Comparison of ENCODE assay signal across 8 cellular contexts in genomic region chrX:132490086-132490419, GRCh38.
A peak's percentile ranks its signal among the peaks of the same experiment; 100 is the strongest.
DNase-seq lines count a peak whose midpoint lies in the region; ATAC-seq and TF ChIP-seq lines count a peak whose summit lies in the region.

No MANE protein-coding gene starts in this region.

- peak overlapping the region; percentile 92 for H3K4me3 Mint-ChIP-seq in nephron progenitor cell

- ATAC-seq in GM21717 (IDR thresholded peaks at IDR 0.05; ENCODE audit: unreplicated experiment): peak; percentile 12

- peaks cover 47% of the 10 kb centered on the region for H3K4me1 Mint-ChIP-seq in nephron progenitor cell

- DNase-seq in NCI-H128 (lab: John Stamatoyannopoulos, UW; ENCODE audit: unreplicated experiment) (peak; percentile 87), choroid plexus epithelial cell (ENCODE audit: low read depth) (no peak), nephron progenitor cell (no peak), NCI-H2196 treated with DMSO at 0.1 percent for 48 hours (lab: John Stamatoyannopoulos, UW; ENCODE audit: unreplicated experiment) (no peak), NCI-H2196 (lab: John Stamatoyannopoulos, UW; ENCODE audit: unreplicated experiment) (no peak)
- DNase-seq in activated CD8-positive, alpha-beta memory T cell treated with anti-CD3 and anti-CD28 coated beads, Interleukin-2, amount 50 U/mL, for 4 hours: no peak

- H3K36me3 Mint-ChIP-seq in nephron progenitor cell (ENCODE audit: low read depth): no peaks in the 10 kb centered on the region

- peaks cover 78% of the 10 kb centered on the region for H3K27me3 Mint-ChIP-seq in nephron progenitor cell (ENCODE audit: low read depth, poor library complexity)

- H3K27ac Mint-ChIP-seq in nephron progenitor cell: no peak overlapping the region

- TF ChIP-seq CTCF in choroid plexus epithelial cell (conservative IDR thresholded peaks at IDR 0.05; ENCODE audit: low read depth, low read length): no peak
- no peak for TF ChIP-seq CTCF in nephron progenitor cell (IDR thresholded peaks at IDR 0.05)

- H3K4me3 ChIP-seq in GM08714 (ENCODE audit: low read length) (peak overlapping the region; percentile 77; the same call in 1 of the 2 replicates), choroid plexus epithelial cell (ENCODE audit: low read depth, low read length) (peak overlapping the region; percentile 65)

- no peaks in the 10 kb centered on the region for H3K9me3 Mint-ChIP-seq in nephron progenitor cell
